Comparison of ENCODE assay signal across 14 cellular contexts in genomic region chr2:207813221-207813916, GRCh38. TPM values are rescaled to one million over a fixed set of nuclear protein-coding genes. Genes with fewer than 3 reads are reported as not detected.
DNase-seq lines count a peak whose midpoint lies in the region; ATAC-seq and TF ChIP-seq lines count a peak whose summit lies in the region.
"Had no signal": no experiment of that assay in that cellular context is flagged by ENCODE, and none has a peak within 500 bp of the region (broad histone marks: within the 10 kb centered on the region; RNA-seq: fewer than 3 reads in every experiment).

No MANE protein-coding gene starts in this region.

- peak overlapping the region; percentile 42 for H3K4me3 Mint-ChIP-seq in WTC11
- H3K4me3 Mint-ChIP-seq: activated CD4-positive, alpha-beta T cell treated with anti-CD3 and anti-CD28 coated beads for 36 hours; activated T-helper 1 cell treated with anti-CD3 and anti-CD28 coated beads, Interleukin-12 subunit alpha, Interleukin-12 subunit beta, Interleukin-2, Interleukin-4 antibody, amounts not matched to agents 30 ng/mL and 10 ng/mL and 1 ng/mL, durations not matched to agents 14 hours and 24 hours and 36 hours had no signal

- H3K4ac ChIP-seq in trophoblast cell (ENCODE audit: low read depth, low read length): no peak overlapping the region

- no CpG with 5 or more reads among the region's 15 CpGs for WGBS in trophoblast cell (ENCODE audit: extremely low coverage, insufficient coverage, insufficient read length)

- H3K14ac ChIP-seq in trophoblast cell (ENCODE audit: low read length): peak overlapping the region; percentile 47

- peaks cover 7 to 9% of the 10 kb centered on the region in 2 experiments for H3K4me1 ChIP-seq in trophoblast cell (ENCODE audit: control insufficient read depth in 1 of 2, insufficient read depth in 2 of 2, low read length in 2 of 2)
- H3K4me1 ChIP-seq: pancreas had no signal

- peak overlapping the region; percentile 93 for H3K27ac Mint-ChIP-seq in WTC11
- H3K27ac Mint-ChIP-seq: activated CD4-positive, alpha-beta T cell treated with anti-CD3 and anti-CD28 coated beads for 36 hours; activated T-helper 1 cell treated with anti-CD3 and anti-CD28 coated beads, Interleukin-12 subunit alpha, Interleukin-12 subunit beta, Interleukin-2, Interleukin-4 antibody, amounts not matched to agents 30 ng/mL and 10 ng/mL and 1 ng/mL, durations not matched to agents 14 hours and 24 hours and 36 hours had no signal

- H2AFZ ChIP-seq in trophoblast cell (ENCODE audit: insufficient read depth, low read length, poor library complexity): no peak overlapping the region
- H2AFZ ChIP-seq: hepatocyte had no signal

- H3K27me3 Mint-ChIP-seq in WTC11 (ENCODE audit: low read depth): no peaks in the 10 kb centered on the region
- H3K27me3 Mint-ChIP-seq: activated CD4-positive, alpha-beta T cell treated with anti-CD3 and anti-CD28 coated beads for 36 hours had no signal

- no peaks in the 10 kb centered on the region for H3K9me3 ChIP-seq in trophoblast cell (ENCODE audit: insufficient read depth, low read depth, low read length)
- H3K9me3 ChIP-seq: pancreas had no signal

- no peak overlapping the region for H4K8ac ChIP-seq in trophoblast cell (ENCODE audit: low read depth, low read length)

- TF ChIP-seq CTCF in WTC11 (IDR thresholded peaks at IDR 0.05) (no peak), GM10266 (IDR thresholded peaks at IDR 0.05; ENCODE audit: control insufficient read depth, insufficient read depth, low read depth, missing control alignments) (no peak)

- POLR2A ChIA-PET in WTC11 (lab: Charles Lee): interaction anchor here (0.5 to 1.3 kb wide), 4 partner anchors 44 to 186 kb away, joined by 3 to 6 read pairs (median 3); partner anchors contain the start of gene FZD5

- no peak overlapping the region for H3K9ac ChIP-seq in trophoblast cell (ENCODE audit: low read length)

- H2BK120ac ChIP-seq in trophoblast cell (ENCODE audit: insufficient read depth, low read length, poor library complexity): no peak overlapping the region

- H3K36me3 ChIP-seq in H7 (replicated peaks; ENCODE audit: control insufficient read depth, insufficient read depth, low read length): no peaks in the 10 kb centered on the region
- H3K36me3 ChIP-seq in trophoblast cell (ENCODE audit: control insufficient read depth in 1 of 2, insufficient read depth in 2 of 2, low read length in 2 of 2): no peaks in the 10 kb centered on the region
- H3K36me3 ChIP-seq: pancreas had no signal

- H4K91ac ChIP-seq in trophoblast cell (ENCODE audit: low read depth, low read length): no peak overlapping the region

- no peak overlapping the region for H3K23ac ChIP-seq in trophoblast cell (ENCODE audit: low read length)

- no peak overlapping the region for H3K18ac ChIP-seq in trophoblast cell (ENCODE audit: low read length)

- no peaks in the 10 kb centered on the region for H3K79me2 ChIP-seq in trophoblast cell (ENCODE audit: control insufficient read depth, insufficient read depth, low read length, poor library complexity)
- H3K79me2 ChIP-seq: hepatocyte had no signal

- no peak overlapping the region for H2BK12ac ChIP-seq in trophoblast cell (ENCODE audit: low read length)

- CTCF ChIA-PET in WTC11 (lab: Charles Lee): interaction anchor here (0.7 to 5.2 kb wide), 24 partner anchors 13 to 259 kb away, joined by 3 to 50 read pairs (median 5); partner anchors contain the start of genes FZD5 and METTL21A

- peaks cover 2% of the 10 kb centered on the region for H3K79me1 ChIP-seq in trophoblast cell (ENCODE audit: low read length)

- no peak overlapping the region for H3K27ac ChIP-seq in trophoblast cell (ENCODE audit: low read depth, low read length)
- H3K27ac ChIP-seq: pancreas had no signal

- peaks cover 62% of the 10 kb centered on the region for H3K4me1 Mint-ChIP-seq in WTC11
- H3K4me1 Mint-ChIP-seq: activated CD4-positive, alpha-beta T cell treated with anti-CD3 and anti-CD28 coated beads for 36 hours had no signal

- H3K9me3 Mint-ChIP-seq in WTC11: no peaks in the 10 kb centered on the region
- H3K9me3 Mint-ChIP-seq: activated T-helper 1 cell treated with anti-CD3 and anti-CD28 coated beads, Interleukin-12 subunit alpha, Interleukin-12 subunit beta, Interleukin-2, Interleukin-4 antibody, amounts not matched to agents 30 ng/mL and 10 ng/mL and 1 ng/mL, durations not matched to agents 14 hours and 24 hours and 36 hours had no signal

- H3K4me2 ChIP-seq in trophoblast cell (ENCODE audit: low read length): no peak overlapping the region

- H3K27me3 ChIP-seq in H7 (ENCODE audit: control insufficient read depth, insufficient read depth, low read length) (no peaks in the 10 kb centered on the region), trophoblast cell (ENCODE audit: insufficient read depth, low read length) (no peaks in the 10 kb centered on the region)
- H3K27me3 ChIP-seq: hepatocyte, pancreas had no signal

- no peak overlapping the region for H2BK5ac ChIP-seq in trophoblast cell (ENCODE audit: low read depth, low read length, poor library complexity)

- H3K4me3 ChIP-seq in H7 (ENCODE audit: insufficient read depth, low read depth, low read length) (no peak overlapping the region), trophoblast cell (ENCODE audit: low read depth, low read length) (no peak overlapping the region)
- H3K4me3 ChIP-seq: hepatocyte, lung, pancreas had no signal

- ATAC-seq in WTC11: peak; percentile 3; the same call in 1 of the 2 replicates
- ATAC-seq in GM18873 (IDR thresholded peaks at IDR 0.05; ENCODE audit: low FRiP score, unreplicated experiment): no peak
- ATAC-seq: activated CD4-positive, alpha-beta T cell treated with anti-CD3 and anti-CD28 coated beads for 36 hours had no signal

- DNase-seq in H7 (peak; percentile 56), WTC11 (ENCODE audit: low spot score) (peak; percentile 23), globus pallidus (ENCODE audit: low spot score) (peak; percentile 93), trophoblast cell (no peak), MV-4-11 (lab: John Stamatoyannopoulos, UW) (no peak), GM10266 (ENCODE audit: extremely low spot score) (no peak)
- no peak for DNase-seq in stimulated activated CD4-positive, alpha-beta T cell treated with anti-CD3 and anti-CD28 coated beads, Interleukin-15, amount 100 ng/mL, for 24 hours
- DNase-seq: activated CD4-positive, alpha-beta T cell treated with anti-CD3 and anti-CD28 coated beads for 36 hours; NCI-H2107; pancreas had no signal

- no peak overlapping the region for H4K12ac ChIP-seq in trophoblast cell (ENCODE audit: low read depth, low read length)

- H3K36me3 Mint-ChIP-seq in WTC11: no peaks in the 10 kb centered on the region

- H2AK5ac ChIP-seq in trophoblast cell (ENCODE audit: low read length): no peak overlapping the region

TF ChIP-seq in WTC11, 78 proteins besides CTCF, POLR2A, EP300 and RAD21:
- TF ChIP-seq ZNF219 (CRISPR knock-in tag; IDR thresholded peaks at IDR 0.05; ENCODE audit: borderline replicate concordance): no peak
- TF ChIP-seq NR2C2 (CRISPR knock-in tag; IDR thresholded peaks at IDR 0.05): no peak
- 0 out of 2 replicates have a peak, but pooled peaks have one; percentile 32 for TF ChIP-seq CBFB (CRISPR knock-in tag; IDR thresholded peaks at IDR 0.05; ENCODE audit: low read depth)
TF ChIP-seq in WTC11: peak in this region for 1.

RNA-seq across cellular contexts. Expression of gene FZD5, which starts 43.7 kb away (rescaled TPM):
- total RNA-seq in H7 (2014; rRNA removed; shearing (Covaris generic)): 102 and 171 TPM in 2 replicates
- total RNA-seq in WTC11 (2021): 52.8 to 103 TPM (median 53.7 TPM) in 3 replicates
- 11.9 and 12.8 TPM in 2 replicates for polyA plus RNA-seq in trophoblast cell (2013)

Comparison
In these comparisons a context has a peak if more than half of its experiments do, and no peak if none do; other contexts are left out.
1. DNase-seq: peak in H7 (single experiment), WTC11 (single experiment) and globus pallidus (single experiment); none in trophoblast cell (0 of 2), stimulated activated CD4-positive, alpha-beta T cell treated with anti-CD3 and anti-CD28 coated beads, Interleukin-15, amount 100 ng/mL, for 24 hours (single experiment), MV-4-11 (single experiment) and GM10266 (single experiment).